Comparison of ENCODE assay signal across 14 cellular contexts in the genomic region with DNA sequence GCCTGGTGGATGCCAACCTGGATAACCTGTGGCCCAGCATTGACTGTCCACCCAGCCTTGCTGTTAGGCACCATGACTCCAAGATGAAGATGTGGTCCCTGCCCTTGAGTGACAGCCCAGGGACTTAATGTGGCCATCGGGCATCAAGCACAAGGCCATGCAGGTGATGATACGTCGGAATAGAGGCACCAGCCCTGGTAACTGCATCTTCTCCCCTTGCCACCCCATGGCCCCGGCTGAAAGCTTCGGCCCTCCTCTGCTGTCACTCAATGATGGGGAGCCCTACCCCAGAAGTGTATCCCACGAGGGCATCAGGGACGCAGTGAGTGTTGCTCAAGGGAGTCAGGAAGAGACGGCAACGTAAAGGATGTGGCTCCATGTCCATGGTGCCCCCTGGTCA. TPM values are rescaled to one million over a fixed set of nuclear protein-coding genes. Genes with fewer than 3 reads are reported as not detected.
DNase-seq lines count a peak whose midpoint lies in the region; ATAC-seq, FAIRE-seq and TF ChIP-seq lines count a peak whose summit lies in the region.
"Had no signal": no experiment of that assay in that cellular context is flagged by ENCODE, and none has a peak within 500 bp of the region (broad histone marks: within the 10 kb centered on the region; RNA-seq: fewer than 3 reads in every experiment).

No MANE protein-coding gene starts in this region.

- no peak for DNase-seq in activated CD4-positive, alpha-beta T cell treated with anti-CD3 and anti-CD28 coated beads, Interleukin-2, amount 10 ng/mL, durations not matched to agents 7 days and 5 days
- DNase-seq in activated CD4-positive, alpha-beta T cell treated with anti-CD3 and anti-CD28 coated beads, Interleukin-2, amount 50 U/mL, for 48 hours = no peak
- DNase-seq in K562 (ENCODE audit: extremely low read depth in 1 of 4, low spot score in 3 of 4) (no peak), osteocyte (ENCODE audit: extremely low spot score, unreplicated experiment) (no peak), DMS153 (lab: John Stamatoyannopoulos, UW) (no peak), tibial artery (no peak)
- DNase-seq: esophagus squamous epithelium, NCI-H1436 treated with DMSO at 0.1 percent for 48 hours, NCI-H510A, T-helper 9 cell, upper lobe of right lung had no signal

- H3K9me3 Mint-ChIP-seq in activated CD4-positive, alpha-beta T cell treated with anti-CD3 and anti-CD28 coated beads, Interleukin-2, amount 10 ng/mL, durations not matched to agents 7 days and 5 days = no peaks in the 10 kb centered on the region
- no peaks in the 10 kb centered on the region for H3K9me3 Mint-ChIP-seq in osteocyte (ENCODE audit: unreplicated experiment)

- in situ Hi-C loops in K562 (cut with MboI) = no loop called here

- H3K27me3 Mint-ChIP-seq in activated CD4-positive, alpha-beta T cell treated with anti-CD3 and anti-CD28 coated beads, Interleukin-2, amount 10 ng/mL, durations not matched to agents 7 days and 5 days = no peaks in the 10 kb centered on the region
- H3K27me3 Mint-ChIP-seq in osteocyte (ENCODE audit: unreplicated experiment) = no peaks in the 10 kb centered on the region

- TF ChIP-seq RAD21 in K562 (CRISPR knock-in tag; conservative IDR thresholded peaks at IDR 0.05 in 1 of 2, IDR thresholded peaks at IDR 0.05 in 1 of 2) = no peak

- TF ChIP-seq EP300 in K562 (IDR thresholded peaks at IDR 0.05; ENCODE audit: low read length) = no peak

- no peaks in the 10 kb centered on the region for H3K9me2 ChIP-seq in Loucy (replicated peaks; ENCODE audit: low read depth, low read length)

- H2AFZ ChIP-seq in Loucy (ENCODE audit: low read length) (no peak overlapping the region), K562 (ENCODE audit: low read depth, low read length) (no peak overlapping the region)

- TF ChIP-seq CTCF in Loucy (conservative IDR thresholded peaks at IDR 0.05; ENCODE audit: low read length) = no peak
- TF ChIP-seq CTCF in K562 (IDR thresholded peaks at IDR 0.05 in 2 of 3, conservative IDR thresholded peaks at IDR 0.05 in 1 of 3; ENCODE audit: insufficient read depth in 2 of 3, low read depth in 1 of 3, low read length in 3 of 3) = no peak
- TF ChIP-seq CTCF in osteocyte (IDR thresholded peaks at IDR 0.05) = no peak
- TF ChIP-seq CTCF in tibial artery (IDR thresholded peaks at IDR 0.05) = no peak

- H3K9me3 ChIP-seq in Loucy (ENCODE audit: insufficient read depth, low read depth, low read length) (no peaks in the 10 kb centered on the region), K562 (replicated peaks; ENCODE audit: control insufficient read depth, insufficient read depth, low read depth, low read length) (no peaks in the 10 kb centered on the region), tibial artery (no peaks in the 10 kb centered on the region)
- H3K9me3 ChIP-seq: esophagus squamous epithelium, Peyer's patch, upper lobe of right lung had no signal

- H4K20me1 ChIP-seq in Loucy (ENCODE audit: insufficient read depth, low read length, poor library complexity, severe bottlenecking) (peaks cover 12% of the 10 kb centered on the region), K562 (replicated peaks; ENCODE audit: control insufficient read depth, insufficient read depth, low read length) (peaks cover 6% of the 10 kb centered on the region; the same call in 1 of the 2 replicates)

- H3K9ac ChIP-seq in Loucy (ENCODE audit: low read depth, low read length, poor library complexity, severe bottlenecking) = no peak overlapping the region
- peak overlapping the region in 1 of 2 experiments; percentile 99; a peak in 1 of 4 replicates for H3K9ac ChIP-seq in K562 (ENCODE audit: insufficient read depth in 1 of 2, low read depth in 2 of 2, low read length in 2 of 2)

- H3K27me3 ChIP-seq in Loucy (ENCODE audit: insufficient read depth, low read length, poor library complexity, severe bottlenecking) (no peaks in the 10 kb centered on the region), K562 (ENCODE audit: control insufficient read depth in 2 of 2, insufficient read depth in 2 of 2, low read length in 2 of 2) (no peaks in the 10 kb centered on the region), tibial artery (no peaks in the 10 kb centered on the region)
- H3K27me3 ChIP-seq: esophagus squamous epithelium, Peyer's patch, upper lobe of right lung had no signal

- intact Hi-C loops in K562 (cut with micrococcal nuclease) = no loop called here
- intact Hi-C loops in tibial artery (cut with DNase I; ENCODE audit: low total_unique reads) = no loop called here

- 93% methylated on average over 7 of the region's 9 CpGs for WGBS in K562 (ENCODE audit: insufficient coverage, low coverage, missing lambda C conversion rate)

- H3K4me3 ChIP-seq in Loucy (ENCODE audit: low read length, poor library complexity, severe bottlenecking) (no peak overlapping the region), K562 (no peak overlapping the region), tibial artery (no peak overlapping the region)
- H3K4me3 ChIP-seq: upper lobe of right lung had no signal

- H3K36me3 ChIP-seq in Loucy (ENCODE audit: insufficient read depth, low read length) (peaks cover 7% of the 10 kb centered on the region; the same call in 1 of the 2 replicates), K562 (ENCODE audit: control insufficient read depth, insufficient read depth, low read length) (peaks cover 25% of the 10 kb centered on the region; the same call in 2 of the 3 replicates), tibial artery (peaks cover 0 to 19% (median 0%) of the 10 kb centered on the region in 3 donors)

- peak; percentile 46; the same call in 1 of the 2 replicates for TF ChIP-seq POLR2A in K562 (conservative IDR thresholded peaks at IDR 0.05)

- no peak overlapping the region for H3K27ac Mint-ChIP-seq in activated CD4-positive, alpha-beta T cell treated with anti-CD3 and anti-CD28 coated beads, Interleukin-2, amount 10 ng/mL, durations not matched to agents 7 days and 5 days
- H3K27ac Mint-ChIP-seq in osteocyte (ENCODE audit: unreplicated experiment) = no peak overlapping the region

- peak overlapping the region; percentile 82 for H3K4me2 ChIP-seq in Loucy (ENCODE audit: low read depth, low read length, poor library complexity, severe bottlenecking)
- H3K4me2 ChIP-seq in K562 (ENCODE audit: insufficient read depth, low read length) = peak overlapping the region; percentile 80; the same call in 1 of the 2 replicates

- H3K9me1 ChIP-seq in K562 (ENCODE audit: control insufficient read depth, insufficient read depth, low read length) = no peaks in the 10 kb centered on the region

- peaks cover 21% of the 10 kb centered on the region for H3K36me3 Mint-ChIP-seq in activated CD4-positive, alpha-beta T cell treated with anti-CD3 and anti-CD28 coated beads, Interleukin-2, amount 10 ng/mL, durations not matched to agents 7 days and 5 days (ENCODE audit: low read depth)
- H3K36me3 Mint-ChIP-seq in osteocyte (ENCODE audit: unreplicated experiment) = peaks cover 4% of the 10 kb centered on the region

- ATAC-seq in K562 (no peak), HG03457 (IDR thresholded peaks at IDR 0.05; ENCODE audit: unreplicated experiment) (no peak)
- ATAC-seq: upper lobe of right lung had no signal

- H3K4me3 Mint-ChIP-seq in activated CD4-positive, alpha-beta T cell treated with anti-CD3 and anti-CD28 coated beads, Interleukin-2, amount 10 ng/mL, durations not matched to agents 7 days and 5 days = peak overlapping the region; percentile 51
- peak overlapping the region; percentile 19 for H3K4me3 Mint-ChIP-seq in osteocyte (ENCODE audit: unreplicated experiment)

- H3K27ac ChIP-seq in K562 (ENCODE audit: extremely low read depth, low read depth, low read length) (no peak overlapping the region), tibial artery (no peak overlapping the region)

- peaks cover 26% of the 10 kb centered on the region for H3K79me2 ChIP-seq in Loucy (ENCODE audit: insufficient read depth, low read length)
- peaks cover 40% of the 10 kb centered on the region for H3K79me2 ChIP-seq in K562 (ENCODE audit: control insufficient read depth, insufficient read depth, low read length)

- CTCF ChIA-PET in activated CD4-positive, alpha-beta T cell treated with anti-CD3 and anti-CD28 coated beads, Interleukin-2, amount 10 ng/mL, durations not matched to agents 7 days and 5 days (lab: Charles Lee) = interaction anchor here (0.6 to 13.8 kb wide), 5 partner anchors 10 to 70 kb away, joined by 3 to 150 read pairs (median 8); no protein-coding TSS in a partner anchor
- CTCF ChIA-PET in K562 (lab: Yijun Ruan, JAX; ENCODE audit: low intra/inter-chr PET ratio) = no interaction called here

- H3K4me1 ChIP-seq in Loucy (ENCODE audit: insufficient read depth, low read length, poor library complexity, severe bottlenecking) = peaks cover 15% of the 10 kb centered on the region
- H3K4me1 ChIP-seq in K562 (replicated peaks in 1 of 2; ENCODE audit: control insufficient read depth in 2 of 2, insufficient read depth in 2 of 2, low read length in 2 of 2) = peaks cover 24 to 46% of the 10 kb centered on the region in 2 experiments
- H3K4me1 ChIP-seq in tibial artery = peaks cover 0 to 16% (median 5%) of the 10 kb centered on the region in 4 donors

- H3K4me1 Mint-ChIP-seq in activated CD4-positive, alpha-beta T cell treated with anti-CD3 and anti-CD28 coated beads, Interleukin-2, amount 10 ng/mL, durations not matched to agents 7 days and 5 days = peaks cover 45% of the 10 kb centered on the region
- peaks cover 18% of the 10 kb centered on the region for H3K4me1 Mint-ChIP-seq in osteocyte (ENCODE audit: unreplicated experiment)

- no peak for FAIRE-seq in K562 (lab: Jason Lieb, UNC)

- no TSS peak for BruUV-seq in K562 (replicated peaks; lab: Mats Ljungman, UMichigan)

- H3F3A ChIP-seq in Loucy (ENCODE audit: low read depth) = 0 out of 2 replicates have a peak, but pooled peaks cover 9% of the 10 kb centered on the region

- POLR2A ChIA-PET in activated CD4-positive, alpha-beta T cell treated with anti-CD3 and anti-CD28 coated beads, Interleukin-2, amount 10 ng/mL, durations not matched to agents 7 days and 5 days (lab: Charles Lee) = no interaction called here
- POLR2A ChIA-PET in K562 (lab: Yijun Ruan, JAX) = interaction anchor here (0.7 to 7.6 kb wide), 4 partner anchors 9 to 76 kb away, joined by 3 to 58 read pairs (median 6); partner anchors contain the start of gene NUP85

RNA-seq across cellular contexts. Expression of gene NT5C, which starts 2.0 kb away (rescaled TPM):
- total RNA-seq in activated CD4-positive, alpha-beta T cell treated with anti-CD3 and anti-CD28 coated beads, Interleukin-2, amount 10 ng/mL, durations not matched to agents 7 days and 5 days = 10 to 100 TPM; 45.2 to 50.4 TPM
- 23.9 and 63.5 TPM in 2 replicates for total RNA-seq in K562 (2011; cell fraction: chromatin; rRNA removed; ENCODE audit: low replicate concordance)
- 83.5 and 103 TPM in 2 replicates for total RNA-seq in K562 (2011; cell fraction: nucleolus; rRNA removed)
- 34.3 and 56.2 TPM in 2 replicates for total RNA-seq in K562 (2011; cell fraction: nucleoplasm; rRNA removed)
- total RNA-seq in K562 (2014; rRNA removed) (150 and 205 TPM in 2 replicates), K562 (2014; rRNA removed; fragmentation: Illumina TruSeq; extraction: Trizol) (21.5 and 31.6 TPM in 2 replicates), K562 (2015; rRNA removed; fragmentation: Illumina TruSeq; extraction: Trizol) (55.3 and 56.6 TPM in 2 replicates), K562 (2021) (94.3 and 95.0 TPM in 2 replicates), osteocyte (45.6 and 48.2 TPM in 2 replicates)
- polyA plus RNA-seq in K562 (2011; rRNA removed) (45.0 and 55.6 TPM in 2 replicates), K562 (2014; fragmentation: Illumina TruSeq; extraction: Trizol) (31.0 and 40.2 TPM in 2 replicates), K562 (2014; fragmentation: Nextera tagmentation; extraction: Ambion mirVana) (1 to 10 TPM; 2.9 to 5.0 TPM), K562 (2014; rRNA removed) (167 and 175 TPM in 2 replicates)
- 71.8 and 135 TPM in 2 replicates for polyA plus RNA-seq in K562 (2011; cell fraction: cytosol; rRNA removed)
- 170 and 227 TPM in 2 replicates for polyA plus RNA-seq in K562 (2011; cell fraction: nucleus; rRNA removed)
- 54.2 and 75.4 TPM in 2 replicates for polyA plus RNA-seq in K562 (2012)
- polyA minus RNA-seq in K562 (2011; rRNA and poly(A)+ RNA removed) = 6.2 and 7.8 TPM in 2 replicates
- polyA minus RNA-seq in K562 (2011; cell fraction: cytosol; rRNA and poly(A)+ RNA removed) = 10.3 and 17.4 TPM in 2 replicates
- 41.6 and 46.9 TPM in 2 replicates for polyA minus RNA-seq in K562 (2011; cell fraction: nucleus; rRNA and poly(A)+ RNA removed)

RNA-seq across cellular contexts. Expression of gene ARMC7, which starts 19.8 kb away (rescaled TPM):
- 10 to 100 TPM; 18.5 to 18.8 TPM for total RNA-seq in activated CD4-positive, alpha-beta T cell treated with anti-CD3 and anti-CD28 coated beads, Interleukin-2, amount 10 ng/mL, durations not matched to agents 7 days and 5 days
- 16.9 and 36.5 TPM in 2 replicates for total RNA-seq in K562 (2011; cell fraction: chromatin; rRNA removed; ENCODE audit: low replicate concordance)
- 20.5 and 25.8 TPM in 2 replicates for total RNA-seq in K562 (2011; cell fraction: nucleolus; rRNA removed)
- total RNA-seq in K562 (2011; cell fraction: nucleoplasm; rRNA removed) = 16.9 and 19.5 TPM in 2 replicates
- total RNA-seq in K562 (2014; rRNA removed) (5.9 and 10.2 TPM in 2 replicates), K562 (2014; rRNA removed; fragmentation: Illumina TruSeq; extraction: Trizol) (4.1 and 5.1 TPM in 2 replicates), K562 (2015; rRNA removed; fragmentation: Illumina TruSeq; extraction: Trizol) (9.5 and 10.1 TPM in 2 replicates), K562 (2021) (15.2 TPM in 2 replicates), osteocyte (12.8 and 13.6 TPM in 2 replicates)
- polyA plus RNA-seq in K562 (2011; rRNA removed) (3.9 and 8.0 TPM in 2 replicates), K562 (2014; fragmentation: Illumina TruSeq; extraction: Trizol) (8.7 and 12.7 TPM in 2 replicates), K562 (2014; fragmentation: Nextera tagmentation; extraction: Ambion mirVana) (1 to 10 TPM; 1.4 to 2.8 TPM), K562 (2014; rRNA removed) (5.9 and 8.9 TPM in 2 replicates)
- 9.1 and 13.1 TPM in 2 replicates for polyA plus RNA-seq in K562 (2011; cell fraction: cytosol; rRNA removed)
- polyA plus RNA-seq in K562 (2011; cell fraction: nucleus; rRNA removed) = 8.4 and 8.7 TPM in 2 replicates
- polyA plus RNA-seq in K562 (2012) = 15.4 and 16.8 TPM in 2 replicates
- polyA minus RNA-seq in K562 (2011; rRNA and poly(A)+ RNA removed) = 8.0 and 8.3 TPM in 2 replicates
- polyA minus RNA-seq in K562 (2011; cell fraction: cytosol; rRNA and poly(A)+ RNA removed) = 8.3 and 9.9 TPM in 2 replicates
- 6.9 and 11.7 TPM in 2 replicates for polyA minus RNA-seq in K562 (2011; cell fraction: nucleus; rRNA and poly(A)+ RNA removed)

RNA-seq across cellular contexts. Expression of gene JPT1, which starts 24.7 kb away (rescaled TPM):
- 100 to 1,000 TPM; 277 to 280 TPM for total RNA-seq in activated CD4-positive, alpha-beta T cell treated with anti-CD3 and anti-CD28 coated beads, Interleukin-2, amount 10 ng/mL, durations not matched to agents 7 days and 5 days
- 60.0 and 81.0 TPM in 2 replicates for total RNA-seq in K562 (2011; cell fraction: chromatin; rRNA removed; ENCODE audit: low replicate concordance)
- total RNA-seq in K562 (2011; cell fraction: nucleolus; rRNA removed) = 77.1 and 90.4 TPM in 2 replicates
- total RNA-seq in K562 (2011; cell fraction: nucleoplasm; rRNA removed) = 68.9 and 75.0 TPM in 2 replicates
- total RNA-seq in K562 (2014; rRNA removed) (131 and 132 TPM in 2 replicates), K562 (2014; rRNA removed; fragmentation: Illumina TruSeq; extraction: Trizol) (168 and 185 TPM in 2 replicates), K562 (2015; rRNA removed; fragmentation: Illumina TruSeq; extraction: Trizol) (290 and 292 TPM in 2 replicates), K562 (2021) (243 and 245 TPM in 2 replicates), osteocyte (89.7 and 95.9 TPM in 2 replicates)
- polyA plus RNA-seq in K562 (2011; rRNA removed) (54.0 and 56.7 TPM in 2 replicates), K562 (2014; fragmentation: Illumina TruSeq; extraction: Trizol) (276 and 277 TPM in 2 replicates), K562 (2014; fragmentation: Nextera tagmentation; extraction: Ambion mirVana) (10 to 100 TPM; 67.8 to 77.7 TPM), K562 (2014; rRNA removed) (144 and 237 TPM in 2 replicates)
- polyA plus RNA-seq in K562 (2011; cell fraction: cytosol; rRNA removed) = 112 and 122 TPM in 2 replicates
- 68.8 and 82.6 TPM in 2 replicates for polyA plus RNA-seq in K562 (2011; cell fraction: nucleus; rRNA removed)
- 165 and 353 TPM in 2 replicates for polyA plus RNA-seq in K562 (2012)
- polyA minus RNA-seq in K562 (2011; rRNA and poly(A)+ RNA removed) = 46.8 and 55.1 TPM in 2 replicates
- polyA minus RNA-seq in K562 (2011; cell fraction: cytosol; rRNA and poly(A)+ RNA removed) = 131 and 146 TPM in 2 replicates
- 35.1 and 49.8 TPM in 2 replicates for polyA minus RNA-seq in K562 (2011; cell fraction: nucleus; rRNA and poly(A)+ RNA removed)

RNA-seq across cellular contexts. Expression of gene SLC16A5, which starts 41.8 kb away (rescaled TPM):
- total RNA-seq in activated CD4-positive, alpha-beta T cell treated with anti-CD3 and anti-CD28 coated beads, Interleukin-2, amount 10 ng/mL, durations not matched to agents 7 days and 5 days = 10 to 100 TPM; 11.4 to 12.2 TPM
- 3.1 and 9.9 TPM in 2 replicates for total RNA-seq in K562 (2011; cell fraction: chromatin; rRNA removed; ENCODE audit: low replicate concordance)
- total RNA-seq in K562 (2011; cell fraction: nucleolus; rRNA removed) = 6.2 and 7.8 TPM in 2 replicates
- 3.5 and 5.4 TPM in 2 replicates for total RNA-seq in K562 (2011; cell fraction: nucleoplasm; rRNA removed)
- total RNA-seq in K562 (2014; rRNA removed) (0.65 and 1.1 TPM in 2 replicates), K562 (2014; rRNA removed; fragmentation: Illumina TruSeq; extraction: Trizol) (0.64 and 0.65 TPM in 2 replicates), K562 (2015; rRNA removed; fragmentation: Illumina TruSeq; extraction: Trizol) (0.33 and 0.75 TPM in 2 replicates), K562 (2021) (2.6 and 3.1 TPM in 2 replicates), osteocyte (7.0 and 7.6 TPM in 2 replicates)
- polyA plus RNA-seq in K562 (2011; rRNA removed) (1.2 and 1.8 TPM in 2 replicates), K562 (2014; fragmentation: Illumina TruSeq; extraction: Trizol) (0.91 and 1.8 TPM in 2 replicates), K562 (2014; fragmentation: Nextera tagmentation; extraction: Ambion mirVana) (under 1 TPM; 0.06 to 0.11 TPM), K562 (2014; rRNA removed) (1.8 and 2.4 TPM in 2 replicates)
- polyA plus RNA-seq in K562 (2011; cell fraction: cytosol; rRNA removed) = 2.0 and 4.5 TPM in 2 replicates
- 8.3 and 12.8 TPM in 2 replicates for polyA plus RNA-seq in K562 (2011; cell fraction: nucleus; rRNA removed)
- polyA plus RNA-seq in K562 (2012) = 1.1 and 4.0 TPM in 2 replicates
- 0.63 and 0.88 TPM in 2 replicates for polyA minus RNA-seq in K562 (2011; rRNA and poly(A)+ RNA removed)
- 2.2 and 2.7 TPM in 2 replicates for polyA minus RNA-seq in K562 (2011; cell fraction: cytosol; rRNA and poly(A)+ RNA removed)
- 2.2 and 2.4 TPM in 2 replicates for polyA minus RNA-seq in K562 (2011; cell fraction: nucleus; rRNA and poly(A)+ RNA removed)

RNA-seq across cellular contexts. Expression of gene SUMO2, which starts 53.2 kb away (rescaled TPM):
- total RNA-seq in activated CD4-positive, alpha-beta T cell treated with anti-CD3 and anti-CD28 coated beads, Interleukin-2, amount 10 ng/mL, durations not matched to agents 7 days and 5 days = 100 to 1,000 TPM; 527 to 642 TPM
- total RNA-seq in K562 (2011; cell fraction: chromatin; rRNA removed; ENCODE audit: low replicate concordance) = 15.8 and 22.4 TPM in 2 replicates
- total RNA-seq in K562 (2011; cell fraction: nucleolus; rRNA removed) = 14.9 and 18.3 TPM in 2 replicates
- total RNA-seq in K562 (2011; cell fraction: nucleoplasm; rRNA removed) = 30.7 and 43.9 TPM in 2 replicates
- total RNA-seq in K562 (2014; rRNA removed) (170 and 203 TPM in 2 replicates), K562 (2014; rRNA removed; fragmentation: Illumina TruSeq; extraction: Trizol) (379 and 441 TPM in 2 replicates), K562 (2015; rRNA removed; fragmentation: Illumina TruSeq; extraction: Trizol) (361 and 419 TPM in 2 replicates), K562 (2021) (511 and 520 TPM in 2 replicates), osteocyte (472 and 483 TPM in 2 replicates)
- polyA plus RNA-seq in K562 (2011; rRNA removed) (414 and 505 TPM in 2 replicates), K562 (2014; fragmentation: Illumina TruSeq; extraction: Trizol) (233 and 262 TPM in 2 replicates), K562 (2014; fragmentation: Nextera tagmentation; extraction: Ambion mirVana) (100 to 1,000 TPM; 570 to 733 TPM), K562 (2014; rRNA removed) (157 and 222 TPM in 2 replicates)
- polyA plus RNA-seq in K562 (2011; cell fraction: cytosol; rRNA removed) = 43.5 and 104 TPM in 2 replicates
- 60.3 and 118 TPM in 2 replicates for polyA plus RNA-seq in K562 (2011; cell fraction: nucleus; rRNA removed)
- polyA plus RNA-seq in K562 (2012) = 290 and 393 TPM in 2 replicates
- 133 and 157 TPM in 2 replicates for polyA minus RNA-seq in K562 (2011; rRNA and poly(A)+ RNA removed)
- 208 and 214 TPM in 2 replicates for polyA minus RNA-seq in K562 (2011; cell fraction: cytosol; rRNA and poly(A)+ RNA removed)
- 9.2 and 28.8 TPM in 2 replicates for polyA minus RNA-seq in K562 (2011; cell fraction: nucleus; rRNA and poly(A)+ RNA removed)
